In the genomic region with DNA sequence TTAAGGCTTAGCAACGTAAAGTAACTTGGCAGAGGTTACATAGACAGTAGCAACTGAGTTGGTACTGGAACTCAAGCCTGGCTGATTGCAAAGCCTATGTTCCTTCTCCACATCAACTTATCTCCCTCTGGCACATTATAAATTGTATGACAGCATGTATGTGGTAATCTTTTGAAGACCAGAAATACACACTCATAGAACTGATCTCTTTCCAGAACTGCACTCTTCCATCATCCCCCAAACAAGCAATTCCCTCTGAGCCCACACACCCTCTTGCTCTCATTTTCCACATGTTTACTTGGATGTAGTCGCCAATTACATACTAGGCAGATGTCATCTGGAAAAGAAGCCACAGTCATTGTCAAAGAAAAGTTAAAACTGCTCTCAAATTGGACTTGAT, we compare ENCODE assay signal across 16 cellular contexts.
DNase-seq lines count a peak whose midpoint lies in the region; ATAC-seq and TF ChIP-seq lines count a peak whose summit lies in the region.
"Had no signal": no experiment of that assay in that cellular context is flagged by ENCODE, and none has a peak within 500 bp of the region (broad histone marks: within the 10 kb centered on the region; RNA-seq: fewer than 3 reads in every experiment).

No MANE protein-coding gene starts in this region.

- H3K9ac ChIP-seq in GM23248, result no peak overlapping the region

- H3K4me3 ChIP-seq in GM23248, result no peak overlapping the region

- no peak overlapping the region for H2AFZ ChIP-seq in GM23248

- no peak overlapping the region for H3K27ac ChIP-seq in GM23248
- H3K27ac ChIP-seq: HL-60 had no signal

- no peaks in the 10 kb centered on the region for H4K20me1 ChIP-seq in GM23248 (ENCODE audit: insufficient read depth)

- DNase-seq in GM23248 (peak; percentile 39), amniotic epithelial cell (ENCODE audit: low read depth) (peak; percentile 53), fibroblast of peridontal ligament (ENCODE audit: extremely low read depth) (peak; percentile 67), omental fat pad (ENCODE audit: low spot score) (no peak), cerebellum (ENCODE audit: low spot score) (no peak)
- no peak for DNase-seq in stimulated activated naive CD8-positive, alpha-beta T cell treated with anti-CD3 and anti-CD28 coated beads, Interleukin-15, Interleukin-2, amounts not matched to agents 100 U/mL and 50 U/mL, for 24 hours
- DNase-seq: C1 segment of cervical spinal cord, DMS79, NCI-H1417 treated with DMSO at 0.1 percent for 48 hours, NCI-H187 treated with DMSO at 0.1 percent for 48 hours, NCI-H2227 treated with DMSO at 0.1 percent for 48 hours, NCI-H524, PC-3, RPMI8226 had no signal

- peaks cover 43% of the 10 kb centered on the region for H3K4me1 ChIP-seq in GM23248 (ENCODE audit: insufficient read depth)

- no peak for TF ChIP-seq CTCF in omental fat pad (IDR thresholded peaks at IDR 0.05)

- no peaks in the 10 kb centered on the region for H3K27me3 ChIP-seq in GM23248 (replicated peaks; ENCODE audit: insufficient read depth)

- 29 to 35% methylated on average over 2 of the region's 2 CpGs for WGBS in GM23248 (ENCODE audit: low coverage in 1 of 2, low lambda C conversion rate in 2 of 2, missing lambda C conversion rate in 2 of 2), 2 experiments

- H3K9me2 ChIP-seq in GM23248 (ENCODE audit: insufficient read depth), result no peaks in the 10 kb centered on the region

- peak; percentile 68 for ATAC-seq in omental fat pad (ENCODE audit: low FRiP score)
- ATAC-seq in HG02610 (IDR thresholded peaks at IDR 0.05; ENCODE audit: unreplicated experiment), result no peak
- no peak for ATAC-seq in stimulated activated naive CD8-positive, alpha-beta T cell treated with anti-CD3 and anti-CD28 coated beads, Interleukin-15, Interleukin-2, amounts not matched to agents 100 U/mL and 50 U/mL, for 24 hours
- ATAC-seq: PC-3 had no signal

- no peaks in the 10 kb centered on the region for H3K36me3 ChIP-seq in GM23248 (ENCODE audit: low read depth)

- in situ Hi-C loops in GM23248 (cut with MboI), result loop anchor here (25.0 kb wide), 1 partner anchor 365 kb away; no protein-coding TSS in a partner anchor

- no peaks in the 10 kb centered on the region for H3K79me2 ChIP-seq in GM23248 (ENCODE audit: insufficient read depth)

- no peak overlapping the region for H3K4me2 ChIP-seq in GM23248 (ENCODE audit: unreplicated experiment)

- no peaks in the 10 kb centered on the region for H3K9me3 ChIP-seq in GM23248 (ENCODE audit: low read depth)

- H3F3A ChIP-seq in GM23248 (ENCODE audit: insufficient read depth), result peaks cover 31% of the 10 kb centered on the region

Comparison
In these comparisons a context has a peak if more than half of its experiments do, and no peak if none do; other contexts are left out.
1. DNase-seq: peak in GM23248 (single experiment), amniotic epithelial cell (single experiment) and fibroblast of peridontal ligament (single experiment); none in omental fat pad (single experiment), cerebellum (single experiment) and stimulated activated naive CD8-positive, alpha-beta T cell treated with anti-CD3 and anti-CD28 coated beads, Interleukin-15, Interleukin-2, amounts not matched to agents 100 U/mL and 50 U/mL, for 24 hours (single experiment).